Comparison of ENCODE assay signal across 8 cellular contexts in the genomic region with DNA sequence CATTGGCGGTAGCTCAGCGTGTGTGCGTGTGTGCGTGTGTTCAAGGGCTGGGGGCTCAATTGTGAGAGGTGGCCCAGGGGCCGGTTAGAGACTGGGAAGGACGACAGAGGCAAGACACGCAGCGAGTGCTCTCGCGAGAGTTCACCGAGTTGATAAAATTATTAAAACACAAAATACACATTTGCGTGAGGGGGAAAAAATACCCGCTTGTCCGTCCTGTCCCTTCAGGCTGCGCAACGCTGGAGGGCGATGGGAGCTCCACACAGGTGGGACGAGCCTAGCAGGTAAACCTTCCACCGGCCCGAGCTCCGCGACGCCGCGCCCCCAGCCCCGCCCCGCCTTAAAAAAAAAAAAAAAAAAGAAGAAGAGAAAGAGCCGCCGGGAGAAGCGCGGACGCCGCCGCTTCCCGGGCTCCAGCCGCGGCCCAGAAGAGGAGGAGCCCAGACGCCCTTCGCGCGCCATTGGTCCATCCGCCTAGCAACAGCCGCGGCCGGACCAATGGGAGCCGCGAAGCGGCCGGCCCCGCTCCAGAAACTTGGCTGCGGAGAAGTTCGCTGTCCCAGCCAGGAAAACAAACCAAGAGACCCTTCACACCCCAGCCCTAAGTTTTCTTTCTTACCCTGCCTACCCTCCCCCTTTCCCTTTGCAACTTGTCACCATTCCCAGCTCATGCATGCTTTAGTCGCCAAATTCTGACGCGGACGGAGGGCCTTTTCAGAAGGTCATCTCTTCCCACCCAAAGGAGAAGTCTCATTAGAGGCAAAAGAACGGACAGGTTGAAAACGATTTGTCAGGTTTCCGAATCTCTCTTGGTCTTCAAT.
DNase-seq lines count a peak whose midpoint lies in the region; ATAC-seq and TF ChIP-seq lines count a peak whose summit lies in the region.

No MANE protein-coding gene starts in this region.

- H3K4me1 ChIP-seq in CD8-positive, alpha-beta memory T cell (ENCODE audit: insufficient read depth, low read length): no peaks in the 10 kb centered on the region
- peaks cover 0 to 48% (median 0%) of the 10 kb centered on the region in 4 donors for H3K4me1 ChIP-seq in Peyer's patch

- no peaks in the 10 kb centered on the region for H3K36me3 ChIP-seq in CD8-positive, alpha-beta memory T cell (ENCODE audit: insufficient read depth, low read length)
- H3K36me3 ChIP-seq in Peyer's patch: no peaks in the 10 kb centered on the region

- CTCF ChIA-PET in CD8-positive, alpha-beta memory T cell (lab: Charles Lee): no interaction called here

- H3K36me3 Mint-ChIP-seq in CD8-positive, alpha-beta memory T cell: peaks cover 0 to 1% (median 0%) of the 10 kb centered on the region in 3 donors
- H3K36me3 Mint-ChIP-seq in natural killer cell: no peaks in the 10 kb centered on the region

- DNase-seq in CD8-positive, alpha-beta memory T cell: peak; percentile 10 to 56 (median 50)
- DNase-seq in HUDEP-2 (lab: John Stamatoyannopoulos, UW; ENCODE audit: unreplicated experiment in 76 of 76) (peak in 71 of 76 experiments; percentile 2 to 83 (median 65)), Peyer's patch (peak; percentile 71 to 94 (median 94)), fibroblast of the aortic adventitia (ENCODE audit: low read depth) (peak; percentile 56), natural killer cell (peak; percentile 64)
- peak; percentile 50 for DNase-seq in activated effector memory CD4-positive, alpha-beta T cell treated with Interleukin-2 at 50 U/mL for 16 hours
- peak; percentile 6 to 55 (median 38) for DNase-seq in stimulated activated naive CD4-positive, alpha-beta T cell (lab: John Stamatoyannopoulos, UW)

- peak overlapping the region in 4 of 8 donors; percentile 47 to 79 (median 68) for H3K27ac Mint-ChIP-seq in CD8-positive, alpha-beta memory T cell
- peak overlapping the region; percentile 58 to 85 for H3K27ac Mint-ChIP-seq in natural killer cell

- ATAC-seq in GM21381 (IDR thresholded peaks at IDR 0.05; ENCODE audit: unreplicated experiment) (peak; percentile 99), natural killer cell (peak; percentile 90 to 99 (median 97))

- H3K9me3 Mint-ChIP-seq in CD8-positive, alpha-beta memory T cell: no peaks in the 10 kb centered on the region
- no peaks in the 10 kb centered on the region for H3K9me3 Mint-ChIP-seq in natural killer cell

- POLR2A ChIA-PET in CD8-positive, alpha-beta memory T cell (lab: Charles Lee): interaction anchor here (0.7 kb wide), 1 partner anchor 171 kb away, joined by 3 read pairs; no protein-coding TSS in a partner anchor

- H3K4me3 Mint-ChIP-seq in CD8-positive, alpha-beta memory T cell: peak overlapping the region; percentile 81 to 93 (median 88)
- peak overlapping the region; percentile 93 for H3K4me3 Mint-ChIP-seq in natural killer cell

- TF ChIP-seq CTCF in Peyer's patch (IDR thresholded peaks at IDR 0.05) (peak in 1 of 6 experiments; percentile 7), fibroblast of the aortic adventitia (IDR thresholded peaks at IDR 0.05; ENCODE audit: insufficient read depth, low read length) (no peak), natural killer cell (IDR thresholded peaks at IDR 0.05) (no peak)

- H3K27me3 Mint-ChIP-seq in CD8-positive, alpha-beta memory T cell: peaks cover 5 to 48% of the 10 kb centered on the region in 2 donors
- peaks cover 0 to 3% of the 10 kb centered on the region in 2 donors for H3K27me3 Mint-ChIP-seq in natural killer cell (ENCODE audit: low read depth in 2 of 2)

- H3K27ac ChIP-seq in CD8-positive, alpha-beta memory T cell (ENCODE audit: low read depth, low read length): peak overlapping the region; percentile 38
- peak overlapping the region; percentile 55 to 84 (median 76) for H3K27ac ChIP-seq in Peyer's patch

- H3K9me3 ChIP-seq in CD8-positive, alpha-beta memory T cell (ENCODE audit: low read length): no peaks in the 10 kb centered on the region
- H3K9me3 ChIP-seq in Peyer's patch: no peaks in the 10 kb centered on the region

- peak overlapping the region; percentile 58 for H3K4me3 ChIP-seq in CD8-positive, alpha-beta memory T cell (ENCODE audit: low read length)
- H3K4me3 ChIP-seq in Peyer's patch (peak overlapping the region; percentile 36 to 59 (median 50)), fibroblast of the aortic adventitia (ENCODE audit: low read depth, low read length) (peak overlapping the region; percentile 61)

- peak in 1 of 2 donors; percentile 65 for TF ChIP-seq POLR2A in Peyer's patch (IDR thresholded peaks at IDR 0.05)

- H3K4me1 Mint-ChIP-seq in CD8-positive, alpha-beta memory T cell: peaks cover 9 to 21% (median 19%) of the 10 kb centered on the region in 3 donors
- peaks cover 15 to 17% of the 10 kb centered on the region in 2 donors for H3K4me1 Mint-ChIP-seq in natural killer cell

- intact Hi-C loops in natural killer cell (cut with micrococcal nuclease): no loop called here

- no peaks in the 10 kb centered on the region for H3K27me3 ChIP-seq in CD8-positive, alpha-beta memory T cell (ENCODE audit: insufficient read depth, low read length, poor library complexity, severe bottlenecking)
- H3K27me3 ChIP-seq in Peyer's patch: no peaks in the 10 kb centered on the region

Comparison
In these comparisons a context has a peak if more than half of its experiments do, and no peak if none do; other contexts are left out.
1. Peak in every context shown above with its lines: DNase-seq, ATAC-seq, H3K4me3 ChIP-seq and H3K27ac ChIP-seq.
2. DNase-seq: peak in every context shown above with its lines; median percentile 94 in Peyer's patch; 65 in HUDEP-2; 64 in natural killer cell; 56 in fibroblast of the aortic adventitia; 50 in CD8-positive, alpha-beta memory T cell; 50 in activated effector memory CD4-positive, alpha-beta T cell treated with Interleukin-2 at 50 U/mL for 16 hours; 38 in stimulated activated naive CD4-positive, alpha-beta T cell.